Comparison of ENCODE assay signal across 19 cellular contexts in genomic region chr11:97989121-97989520, GRCh38.
DNase-seq lines count a peak whose midpoint lies in the region; ATAC-seq, FAIRE-seq and TF ChIP-seq lines count a peak whose summit lies in the region.
"Had no signal": no experiment of that assay in that cellular context is flagged by ENCODE, and none has a peak within 500 bp of the region (broad histone marks: within the 10 kb centered on the region; RNA-seq: fewer than 3 reads in every experiment).

No MANE protein-coding gene starts in this region.

- WGBS in K562 (ENCODE audit: insufficient coverage, low coverage, missing lambda C conversion rate): 93% methylated on average over 2 of the region's 2 CpGs
- WGBS in psoas muscle, 3 donors: 92 to 96% (median 94%) methylated on average over 2 of the region's 2 CpGs

- BruUV-seq in K562 (replicated peaks; lab: Mats Ljungman, UMichigan): no TSS peak

- TF ChIP-seq CTCF in K562 (IDR thresholded peaks at IDR 0.05 in 2 of 3, conservative IDR thresholded peaks at IDR 0.05 in 1 of 3; ENCODE audit: insufficient read depth in 2 of 3, low read depth in 1 of 3, low read length in 3 of 3): no peak
- TF ChIP-seq CTCF in kidney (IDR thresholded peaks at IDR 0.05; ENCODE audit: borderline replicate concordance, extremely low read depth, insufficient read depth): no peak
- no peak for TF ChIP-seq CTCF in psoas muscle (IDR thresholded peaks at IDR 0.05)

- H3K9ac ChIP-seq in K562 (ENCODE audit: insufficient read depth in 1 of 2, low read depth in 2 of 2, low read length in 2 of 2): no peak overlapping the region
- no peak overlapping the region for H3K9ac ChIP-seq in kidney (ENCODE audit: low read length in 2 of 2)

- TF ChIP-seq POLR2A in K562 (conservative IDR thresholded peaks at IDR 0.05): no peak

- peaks cover 0 to 6% of the 10 kb centered on the region in 2 experiments; a peak in 2 of 5 replicates for H3K4me1 ChIP-seq in K562 (replicated peaks in 1 of 2; ENCODE audit: control insufficient read depth in 2 of 2, insufficient read depth in 2 of 2, low read length in 2 of 2)
- no peaks in the 10 kb centered on the region for H3K4me1 ChIP-seq in kidney (ENCODE audit: control insufficient read depth in 1 of 2, insufficient read depth in 1 of 2, low read depth in 1 of 2, low read length in 2 of 2)
- H3K4me1 ChIP-seq in psoas muscle: no peaks in the 10 kb centered on the region
- H3K4me1 ChIP-seq: A549 had no signal

- ATAC-seq in K562: no peak
- no peak for ATAC-seq in psoas muscle
- ATAC-seq: A549, HepG2 had no signal

- H3K36me3 ChIP-seq in K562 (ENCODE audit: control insufficient read depth, insufficient read depth, low read length) (no peaks in the 10 kb centered on the region; the same call in 2 of the 3 replicates), kidney (ENCODE audit: control insufficient read depth in 1 of 2, insufficient read depth in 2 of 2, low read length in 2 of 2) (no peaks in the 10 kb centered on the region), psoas muscle (ENCODE audit: insufficient read depth in 1 of 2, low read depth in 1 of 2) (no peaks in the 10 kb centered on the region)

- POLR2A ChIA-PET in K562 (lab: Yijun Ruan, JAX): no interaction called here

- H3K27ac ChIP-seq in K562 (ENCODE audit: extremely low read depth, low read depth, low read length) (no peak overlapping the region), kidney (ENCODE audit: low read depth in 2 of 2, low read length in 2 of 2) (no peak overlapping the region), psoas muscle (no peak overlapping the region)
- H3K27ac ChIP-seq: A549, C4-2B had no signal

- no peak for TF ChIP-seq RAD21 in K562 (CRISPR knock-in tag; conservative IDR thresholded peaks at IDR 0.05 in 1 of 2, IDR thresholded peaks at IDR 0.05 in 1 of 2)

- H4K20me1 ChIP-seq in K562 (replicated peaks; ENCODE audit: control insufficient read depth, insufficient read depth, low read length): no peaks in the 10 kb centered on the region

- FAIRE-seq in RCC 7860 (lab: Jason Lieb, UNC): peak; percentile 73
- no peak for FAIRE-seq in K562 (lab: Jason Lieb, UNC)
- peak; percentile 94 for FAIRE-seq in kidney (lab: Jason Lieb, UNC)
- FAIRE-seq: A549, GM12891, GM19239, H1, HepG2 had no signal

- no peak for TF ChIP-seq EP300 in K562 (IDR thresholded peaks at IDR 0.05; ENCODE audit: low read length)

- peaks cover 8% of the 10 kb centered on the region for H3K9me3 ChIP-seq in K562 (replicated peaks; ENCODE audit: control insufficient read depth, insufficient read depth, low read depth, low read length)
- H3K9me3 ChIP-seq in kidney (ENCODE audit: control insufficient read depth in 1 of 2, low read length in 2 of 2): no peaks in the 10 kb centered on the region
- no peaks in the 10 kb centered on the region for H3K9me3 ChIP-seq in psoas muscle
- H3K9me3 ChIP-seq: A549 had no signal

- H3K4me2 ChIP-seq in K562 (ENCODE audit: insufficient read depth, low read length): no peak overlapping the region
- H3K4me2 ChIP-seq: A549 had no signal

- H3K4me3 ChIP-seq in K562 (no peak overlapping the region), kidney (ENCODE audit: low read length in 2 of 2) (no peak overlapping the region), psoas muscle (no peak overlapping the region)
- H3K4me3 ChIP-seq: A549 had no signal

- no peaks in the 10 kb centered on the region for H3K27me3 ChIP-seq in K562 (ENCODE audit: control insufficient read depth in 2 of 2, insufficient read depth in 2 of 2, low read length in 2 of 2)
- H3K27me3 ChIP-seq in psoas muscle (ENCODE audit: insufficient read depth in 3 of 3, low read length in 2 of 3): no peaks in the 10 kb centered on the region

- intact Hi-C loops in K562 (cut with micrococcal nuclease): no loop called here
- intact Hi-C loops in kidney (cut with DNase I): no loop called here
- intact Hi-C loops in psoas muscle (cut with DNase I): no loop called here

- in situ Hi-C loops in K562 (cut with MboI): no loop called here

- CTCF ChIA-PET in K562 (lab: Yijun Ruan, JAX; ENCODE audit: low intra/inter-chr PET ratio): no interaction called here

- no peaks in the 10 kb centered on the region for H3K79me2 ChIP-seq in K562 (ENCODE audit: control insufficient read depth, insufficient read depth, low read length)

- 0 out of 2 replicates have a peak overlapping the region, but pooled peaks have one; percentile 38 for H2AFZ ChIP-seq in K562 (ENCODE audit: low read depth, low read length)

- H3K9me1 ChIP-seq in K562 (ENCODE audit: control insufficient read depth, insufficient read depth, low read length): no peaks in the 10 kb centered on the region

- DNase-seq in RCC 7860 (ENCODE audit: low spot score) (no peak), K562 (ENCODE audit: extremely low read depth in 1 of 4, low spot score in 3 of 4) (no peak), kidney (no peak), psoas muscle (no peak), SHP77 treated with DMSO at 0.1 percent for 48 hours (lab: John Stamatoyannopoulos, UW) (no peak), NCI-H510A (lab: John Stamatoyannopoulos, UW) (no peak)
- DNase-seq in activated CD8-positive, alpha-beta memory T cell treated with anti-CD3 and anti-CD28 coated beads for 24 hours: no peak
- DNase-seq: AML-193; CD4-positive, alpha-beta memory T cell; DMS153; DND-41; EL; H9 had no signal

TF ChIP-seq in K562, 482 proteins besides CTCF, POLR2A, EP300 and RAD21:
- no peak for TF ChIP-seq ZBTB7A (IDR thresholded peaks at IDR 0.05; ENCODE audit: borderline replicate concordance, control insufficient read depth, low read depth, low read length)
- TF ChIP-seq ZNF79 (CRISPR knock-in tag; IDR thresholded peaks at IDR 0.05; ENCODE audit: low read depth): no peak
